8 cellular contexts compared by ENCODE assay signal in the genomic region with DNA sequence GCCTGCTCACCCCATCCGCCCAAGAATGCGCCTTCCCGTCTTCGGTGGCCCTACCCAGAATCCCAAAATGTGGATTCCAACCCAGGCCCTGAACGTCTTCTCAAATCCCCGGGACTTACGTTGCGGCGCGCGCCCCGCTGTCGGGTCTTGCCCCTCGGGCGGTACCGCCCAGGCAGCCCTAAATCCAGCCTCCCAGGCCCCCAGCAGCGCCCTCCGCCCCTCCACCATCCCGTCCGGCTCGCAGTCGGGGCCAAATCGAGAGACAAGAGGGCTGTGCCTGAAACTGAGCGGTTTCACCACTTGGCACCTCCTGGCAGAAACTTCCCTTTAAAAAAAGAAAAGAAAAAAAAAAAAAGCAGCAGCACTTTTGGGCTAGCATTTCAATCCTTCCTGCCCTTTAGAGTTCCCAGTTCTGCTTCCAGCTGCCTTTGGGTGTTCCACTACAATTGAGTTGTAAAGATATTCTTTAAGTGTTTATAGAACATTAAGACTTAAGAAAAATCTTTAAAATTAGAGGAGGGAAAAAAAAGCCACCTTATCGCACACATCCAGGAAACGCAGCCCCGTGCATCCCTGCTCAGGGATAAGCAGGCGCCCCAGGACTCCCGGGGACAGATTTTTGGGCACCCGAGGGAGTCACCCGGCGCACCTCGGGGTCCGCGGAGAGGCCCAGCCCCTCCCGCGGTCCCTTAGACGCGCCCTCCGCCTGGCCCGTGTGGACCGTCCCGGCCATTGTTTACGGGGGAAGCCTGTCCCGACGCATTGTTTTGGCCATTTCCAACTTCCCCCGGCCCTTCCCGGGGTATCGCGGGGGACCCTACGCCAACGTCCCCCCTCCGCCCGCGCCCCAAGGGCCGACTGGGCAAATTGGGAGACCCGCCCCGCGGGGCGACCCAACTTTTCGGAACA. TPM values are rescaled to one million over a fixed set of nuclear protein-coding genes. Genes with fewer than 3 reads are reported as not detected.
DNase-seq lines count a peak whose midpoint lies in the region; ATAC-seq, FAIRE-seq and TF ChIP-seq lines count a peak whose summit lies in the region.

No MANE protein-coding gene starts in this region.

- H2AK5ac ChIP-seq in H1 (ENCODE audit: low read depth, low read length): no peak overlapping the region

- H4K5ac ChIP-seq in H1 (ENCODE audit: insufficient read length, low read depth, low read length): peak overlapping the region; percentile 91

- no peaks in the 10 kb centered on the region; the same call in 1 of the 2 replicates for H3K79me1 ChIP-seq in H1 (ENCODE audit: low read depth, low read length)

- WGBS in H1 (ENCODE audit: extremely low coverage in 1 of 2, insufficient coverage in 1 of 2, insufficient read length in 1 of 2, insufficient replicate concordance in 2 of 2, low coverage in 1 of 2, low lambda C conversion rate in 2 of 2, missing lambda C conversion rate in 1 of 2), 2 experiments: 1% methylated on average over 25 of the region's 61 CpGs; no CpG with 5 or more reads in 1 of the 2 experiments

- in situ Hi-C loops in HAP-1 (cut with MboI; ENCODE audit: low sequenced_read_pairs): no loop called here

- peaks cover 3% of the 10 kb centered on the region; the same call in 1 of the 2 replicates for H3K23me2 ChIP-seq in H1 (ENCODE audit: low read depth, low read length)

- peak overlapping the region; percentile 52 for H2BK5ac ChIP-seq in H1 (ENCODE audit: low read depth, low read length)

- peak overlapping the region; percentile 60 to 86 (median 68) for H3K9ac ChIP-seq in H1 (replicated peaks in 1 of 4; ENCODE audit: extremely low read depth in 1 of 4, low read depth in 3 of 4, low read length in 3 of 4)

- H3K4me1 ChIP-seq in HAP-1 (peaks cover 33% of the 10 kb centered on the region), H1 (replicated peaks in 1 of 4; ENCODE audit: control insufficient read depth in 3 of 4, insufficient read depth in 4 of 4, low read length in 3 of 4) (peaks cover 0 to 21% (median 15%) of the 10 kb centered on the region in 4 experiments; a peak in 6 of 7 replicates), vagina (peaks cover 26% of the 10 kb centered on the region)

- no peaks in the 10 kb centered on the region for H3K27me3 ChIP-seq in HAP-1 (ENCODE audit: low read depth)
- H3K27me3 ChIP-seq in H1 (replicated peaks in 1 of 4; ENCODE audit: control insufficient read depth in 3 of 4, extremely low read depth in 1 of 4, insufficient read depth in 3 of 4, low read length in 3 of 4): no peaks in the 10 kb centered on the region
- H3K27me3 ChIP-seq in vagina: no peaks in the 10 kb centered on the region

- no peak overlapping the region for H2BK12ac ChIP-seq in H1 (ENCODE audit: low read depth, low read length)

- no peaks in the 10 kb centered on the region for H3K9me3 ChIP-seq in HAP-1
- H3K9me3 ChIP-seq in H1 (ENCODE audit: insufficient read depth in 2 of 2, low read depth in 1 of 2, low read length in 1 of 2): no peaks in the 10 kb centered on the region
- H3K9me3 ChIP-seq in vagina: no peaks in the 10 kb centered on the region

- H3K23ac ChIP-seq in H1 (ENCODE audit: insufficient read length): no peak overlapping the region

- CTCF ChIA-PET in H1 (lab: Charles Lee; ENCODE audit: partially characterized antibody): no interaction called here

- TF ChIP-seq RAD21 in H1 (IDR thresholded peaks at IDR 0.05 in 1 of 2, conservative IDR thresholded peaks at IDR 0.05 in 1 of 2; ENCODE audit: low read depth in 2 of 2, low read length in 2 of 2): no peak

- H3K14ac ChIP-seq in H1 (ENCODE audit: insufficient read length): no peak overlapping the region

- H3K4ac ChIP-seq in H1 (replicated peaks; ENCODE audit: insufficient read length, low read depth, low read length): no peak overlapping the region

- DNase-seq in HAP-1 (ENCODE audit: low spot score in 2 of 2) (peak; percentile 38 to 80), H1 (ENCODE audit: low read depth in 1 of 2, low spot score in 2 of 2) (peak; percentile 85 to 93), mesenteric fat pad (ENCODE audit: low spot score) (peak; percentile 90), vagina (ENCODE audit: extremely low spot score in 2 of 2) (peak in 1 of 2 donors; percentile 80), posterior vena cava (ENCODE audit: low spot score) (no peak), middle frontal gyrus (ENCODE audit: extremely low spot score, low spot score) (no peak)

- FAIRE-seq in H1 (lab: Jason Lieb, UNC): no peak

- H2AFZ ChIP-seq in H1 (ENCODE audit: low read length): no peak overlapping the region

- H4K91ac ChIP-seq in H1 (replicated peaks; ENCODE audit: insufficient read length, low read length): no peak overlapping the region

- no peak overlapping the region for H2BK120ac ChIP-seq in H1 (replicated peaks; ENCODE audit: low read depth, low read length)

- TF ChIP-seq POLR2A in H1 (IDR thresholded peaks at IDR 0.05; ENCODE audit: control extremely low read depth in 1 of 2, low read depth in 2 of 2, low read length in 2 of 2) (peak; percentile 63 to 68), vagina (IDR thresholded peaks at IDR 0.05) (no peak)

- intact Hi-C loops in vagina (cut with DNase I): no loop called here
- intact Hi-C loops in posterior vena cava (cut with DNase I): no loop called here

- no peak overlapping the region; the same call in 1 of the 2 replicates for H3K18ac ChIP-seq in H1 (ENCODE audit: extremely low read depth, low read length)

- H3K56ac ChIP-seq in H1 (replicated peaks; ENCODE audit: insufficient read length, low read depth, low read length): peak overlapping the region; percentile 77

- peaks cover 0 to 49% of the 10 kb centered on the region in 2 experiments; a peak in 3 of 4 replicates for H3K79me2 ChIP-seq in H1 (ENCODE audit: control insufficient read depth in 1 of 2, insufficient read depth in 2 of 2, low read length in 2 of 2)

- peak; percentile 43 for ATAC-seq in SK-N-SH treated with all-trans-retinoic acid at 6 μM for 48 hours

- no peak overlapping the region for H2BK20ac ChIP-seq in H1 (ENCODE audit: low read length)

- no peaks in the 10 kb centered on the region for H3K36me3 ChIP-seq in HAP-1 (replicated peaks)
- H3K36me3 ChIP-seq in H1 (ENCODE audit: control insufficient read depth in 2 of 4, insufficient read depth in 4 of 4, low read length in 3 of 4): no peaks in the 10 kb centered on the region
- H3K36me3 ChIP-seq in vagina: no peaks in the 10 kb centered on the region

- POLR2A ChIA-PET in H1 (lab: Charles Lee; ENCODE audit: partially characterized antibody): interaction anchor here (0.6 to 2.1 kb wide), 12 partner anchors 16 to 194 kb away, joined by 3 to 7 read pairs (median 3); partner anchors contain the start of gene CSNK1E

- no peak overlapping the region for H2BK15ac ChIP-seq in H1 (ENCODE audit: low read length)

- TF ChIP-seq CTCF in C4-2B (conservative IDR thresholded peaks at IDR 0.05): no peak
- no peak for TF ChIP-seq CTCF in H1 (IDR thresholded peaks at IDR 0.05; ENCODE audit: control extremely low read depth in 1 of 3, insufficient read depth in 1 of 3, low read depth in 1 of 3, low read length in 3 of 3)
- TF ChIP-seq CTCF in vagina (IDR thresholded peaks at IDR 0.05): no peak

- H4K20me1 ChIP-seq in H1 (replicated peaks in 1 of 2; ENCODE audit: control insufficient read depth in 1 of 2, insufficient read depth in 2 of 2, low read length in 2 of 2): no peaks in the 10 kb centered on the region

- no peak for TF ChIP-seq EP300 in H1 (IDR thresholded peaks at IDR 0.05; ENCODE audit: borderline replicate concordance in 1 of 2, low read depth in 2 of 2, low read length in 2 of 2)

- peak overlapping the region; percentile 65 for H3K4me3 ChIP-seq in HAP-1
- peak overlapping the region; percentile 62 to 86 (median 80) for H3K4me3 ChIP-seq in H1 (ENCODE audit: extremely low read depth in 1 of 4, insufficient read depth in 2 of 4, low read depth in 3 of 4, low read length in 4 of 4)
- H3K4me3 ChIP-seq in vagina: peak overlapping the region; percentile 89 to 98

- peak overlapping the region; percentile 80 for H3K27ac ChIP-seq in C4-2B
- H3K27ac ChIP-seq in H1 (ENCODE audit: low read depth, low read length): peak overlapping the region; percentile 94; the same call in 1 of the 2 replicates
- peak overlapping the region; percentile 98 for H3K27ac ChIP-seq in vagina

- H4K8ac ChIP-seq in H1 (ENCODE audit: extremely low read depth, insufficient read depth, low read length): peak overlapping the region; percentile 79; the same call in 1 of the 2 replicates

- H3K4me2 ChIP-seq in H1 (ENCODE audit: insufficient read depth in 1 of 2, low read depth in 2 of 2, low read length in 2 of 2): peak overlapping the region; percentile 77 to 94

TF ChIP-seq in SK-N-SH treated with all-trans-retinoic acid at 6 μM for 48 hours, 23 proteins besides CTCF, POLR2A, EP300 and RAD21 (continues in another document):
- no peak for TF ChIP-seq ZFP3 (CRISPR knock-in tag; IDR thresholded peaks at IDR 0.05)
- TF ChIP-seq ARNTL (CRISPR knock-in tag; IDR thresholded peaks at IDR 0.05; ENCODE audit: borderline replicate concordance, low read depth): no peak
- TF ChIP-seq GLIS3 (CRISPR knock-in tag; IDR thresholded peaks at IDR 0.05): no peak

TF ChIP-seq in H1, 55 proteins besides CTCF, POLR2A, EP300 and RAD21 (continues in another document):
- TF ChIP-seq KDM4A (IDR thresholded peaks at IDR 0.05; ENCODE audit: low read depth, low read length, severe bottlenecking) (peak; percentile 34), MAFK (IDR thresholded peaks at IDR 0.05; ENCODE audit: low read depth, low read length) (no peak), POU5F1 (IDR thresholded peaks at IDR 0.05; ENCODE audit: low read depth, low read length) (no peak), CREB1 (IDR thresholded peaks at IDR 0.05) (peak; percentile 35; the same call in 1 of the 2 replicates), SRF (IDR thresholded peaks at IDR 0.05; ENCODE audit: low read depth, low read length) (no peak), CHD1 (IDR thresholded peaks at IDR 0.05; ENCODE audit: low read depth, low read length) (no peak), NANOG (IDR thresholded peaks at IDR 0.05; ENCODE audit: insufficient read depth, low read depth, low read length, poor library complexity, severe bottlenecking) (no peak), NRF1 (IDR thresholded peaks at IDR 0.05; ENCODE audit: low read depth, low read length) (no peak)

RNA-seq across cellular contexts. Expression of gene KCNJ4, which starts 57.6 kb away (rescaled TPM):
- total RNA-seq in H1 (2021; fragmentation: NEBNext Ultra II Directional; extraction: Animal tissue kit (Norgen Biotek cat#: 25700)): 2.2 and 2.3 TPM in 2 replicates
- polyA plus RNA-seq in H1 (2011; rRNA removed): 1.4 TPM in 2 replicates
- polyA plus RNA-seq in H1 (2011; cell fraction: cytosol; rRNA removed): 1.3 TPM
- polyA plus RNA-seq in H1 (2011; cell fraction: nucleus; rRNA removed): 1.2 TPM
- 1.0 to 3.7 TPM (median 2.6 TPM) in 4 replicates for polyA plus RNA-seq in H1 (2012, experiment 1 of 2)
- 1.2 TPM for polyA plus RNA-seq in H1 (2012, experiment 2 of 2)
- 1.2 TPM for polyA plus RNA-seq in H1 (2013, experiment 1 of 2)
- 1.3 TPM for polyA plus RNA-seq in H1 (2013, experiment 2 of 2)
- polyA minus RNA-seq in H1 (2011; rRNA and poly(A)+ RNA removed): 0.41 TPM in 2 replicates
- 1.8 TPM for polyA minus RNA-seq in H1 (2011; cell fraction: cytosol; rRNA and poly(A)+ RNA removed)
- not detected for polyA minus RNA-seq in H1 (2011; cell fraction: nucleus; rRNA and poly(A)+ RNA removed)
- total RNA-seq in mesenteric fat pad (not detected), vagina (not detected), posterior vena cava (not detected)

Comparison
In these comparisons a context has a peak if more than half of its experiments do, and no peak if none do; other contexts are left out.
1. DNase-seq: peak in HAP-1 (2 of 2), H1 (2 of 2) and mesenteric fat pad (single experiment); none in posterior vena cava (single experiment) and middle frontal gyrus (single experiment).
2. POLR2A ChIP-seq: peak in H1 (2 of 2); none in vagina (0 of 2).
3. Peak in every context shown above with its lines, with median percentiles within 50 percentile points of each other: H3K27ac ChIP-seq and H3K4me3 ChIP-seq.